In the genomic region with DNA sequence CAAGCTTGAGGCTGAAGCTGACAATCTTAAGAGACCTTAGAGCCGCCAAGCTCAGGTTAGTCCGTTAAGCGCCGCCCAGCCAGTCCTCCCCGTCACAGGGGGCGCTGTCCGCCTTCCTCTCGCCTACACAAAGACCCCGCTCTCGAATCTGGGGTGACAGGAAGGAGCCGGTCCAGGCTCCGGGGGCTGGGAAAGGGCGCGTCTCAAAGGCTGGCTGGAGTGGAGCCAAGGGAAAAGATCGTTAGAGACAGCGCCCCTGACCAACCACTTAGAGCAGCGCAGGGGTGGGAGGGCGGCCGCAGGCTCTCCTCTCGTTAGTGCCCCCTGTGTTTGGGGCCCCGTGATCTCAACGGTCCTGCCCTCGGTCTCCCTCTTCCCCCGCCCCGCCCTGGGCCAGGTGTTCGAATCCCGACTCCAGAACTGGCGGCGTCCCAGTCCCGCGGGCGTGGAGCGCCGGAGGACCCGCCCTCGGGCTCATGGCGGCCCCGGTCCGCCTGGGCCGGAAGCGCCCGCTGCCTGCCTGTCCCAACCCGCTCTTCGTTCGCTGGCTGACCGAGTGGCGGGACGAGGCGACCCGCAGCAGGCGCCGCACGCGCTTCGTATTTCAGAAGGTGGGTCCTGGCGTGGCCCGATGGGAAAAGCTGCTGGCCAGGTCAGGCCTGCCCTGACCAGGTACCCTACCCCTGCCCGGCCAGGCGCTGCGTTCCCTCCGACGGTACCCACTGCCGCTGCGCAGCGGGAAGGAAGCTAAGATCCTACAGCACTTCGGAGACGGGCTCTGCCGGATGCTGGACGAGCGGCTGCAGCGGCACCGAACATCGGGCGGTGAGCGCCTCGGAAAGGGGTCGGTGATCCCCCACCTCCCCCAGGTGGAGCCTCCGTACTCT, we compare ENCODE assay signal across 1 cellular context.
A peak's percentile ranks its signal among the peaks of the same experiment; 100 is the strongest.
TF ChIP-seq lines count a peak whose summit lies in the region.

A gene with protein sequence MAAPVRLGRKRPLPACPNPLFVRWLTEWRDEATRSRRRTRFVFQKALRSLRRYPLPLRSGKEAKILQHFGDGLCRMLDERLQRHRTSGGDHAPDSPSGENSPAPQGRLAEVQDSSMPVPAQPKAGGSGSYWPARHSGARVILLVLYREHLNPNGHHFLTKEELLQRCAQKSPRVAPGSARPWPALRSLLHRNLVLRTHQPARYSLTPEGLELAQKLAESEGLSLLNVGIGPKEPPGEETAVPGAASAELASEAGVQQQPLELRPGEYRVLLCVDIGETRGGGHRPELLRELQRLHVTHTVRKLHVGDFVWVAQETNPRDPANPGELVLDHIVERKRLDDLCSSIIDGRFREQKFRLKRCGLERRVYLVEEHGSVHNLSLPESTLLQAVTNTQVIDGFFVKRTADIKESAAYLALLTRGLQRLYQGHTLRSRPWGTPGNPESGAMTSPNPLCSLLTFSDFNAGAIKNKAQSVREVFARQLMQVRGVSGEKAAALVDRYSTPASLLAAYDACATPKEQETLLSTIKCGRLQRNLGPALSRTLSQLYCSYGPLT (plus strand): TSS at position 156 of the 887 bp plus-strand sequence. CDS start 321 bp downstream, at position 477.

TF ChIP-seq in HepG2, 621 proteins besides CTCF, POLR2A, EP300 and RAD21 (continued from another document and continues in another):
- TF ChIP-seq, protein P1, sequence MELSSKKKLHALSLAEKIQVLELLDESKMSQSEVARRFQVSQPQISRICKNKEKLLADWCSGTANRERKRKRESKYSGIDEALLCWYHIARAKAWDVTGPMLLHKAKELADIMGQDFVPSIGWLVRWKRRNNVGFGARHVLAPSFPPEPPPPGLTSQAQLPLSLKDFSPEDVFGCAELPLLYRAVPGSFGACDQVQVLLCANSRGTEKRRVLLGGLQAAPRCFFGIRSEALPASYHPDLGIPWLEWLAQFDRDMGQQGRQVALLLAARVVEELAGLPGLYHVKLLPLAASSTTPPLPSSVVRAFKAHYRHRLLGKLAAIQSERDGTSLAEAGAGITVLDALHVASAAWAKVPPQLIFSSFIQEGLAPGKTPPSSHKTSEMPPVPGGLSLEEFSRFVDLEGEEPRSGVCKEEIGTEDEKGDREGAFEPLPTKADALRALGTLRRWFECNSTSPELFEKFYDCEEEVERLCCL (CRISPR knock-in tag; IDR thresholded peaks at IDR 0.05; ENCODE audit: borderline replicate concordance): no peak
- TF ChIP-seq XRCC5 (optimal IDR thresholded peaks at IDR 0.05; ENCODE audit: low read length) (peak; percentile 95), KLF15 (CRISPR knock-in tag; IDR thresholded peaks at IDR 0.05; ENCODE audit: borderline replicate concordance) (peak; percentile 24; the same call in 1 of the 2 replicates), ZNF891 (CRISPR knock-in tag; IDR thresholded peaks at IDR 0.05) (no peak), PTBP1 (IDR thresholded peaks at IDR 0.05; ENCODE audit: low read depth, low read length, poor library complexity, severe bottlenecking) (no peak), ERF (CRISPR knock-in tag; IDR thresholded peaks at IDR 0.05) (peak; percentile 85; the same call in 1 of the 2 replicates), PHB2 (IDR thresholded peaks at IDR 0.05; ENCODE audit: partially characterized antibody) (no peak), HOXA9 (CRISPR knock-in tag; IDR thresholded peaks at IDR 0.05; ENCODE audit: borderline replicate concordance) (peak; percentile 80; the same call in 1 of the 2 replicates), GTF3A (CRISPR knock-in tag; conservative IDR thresholded peaks at IDR 0.05) (no peak), RBM22 (optimal IDR thresholded peaks at IDR 0.05; ENCODE audit: low read length) (no peak), JDP2 (CRISPR knock-in tag; IDR thresholded peaks at IDR 0.05; ENCODE audit: borderline replicate concordance) (no peak), LCORL (IDR thresholded peaks at IDR 0.05) (no peak), LCORL (CRISPR knock-in tag; IDR thresholded peaks at IDR 0.05) (peak; percentile 65), KLF13 (CRISPR knock-in tag; IDR thresholded peaks at IDR 0.05) (no peak), ZNF510 (CRISPR knock-in tag; IDR thresholded peaks at IDR 0.05; ENCODE audit: low read depth) (no peak), SRY (CRISPR knock-in tag; IDR thresholded peaks at IDR 0.05) (peak; percentile 76; the same call in 1 of the 2 replicates), PHF8 (CRISPR knock-in tag; IDR thresholded peaks at IDR 0.05) (peak; percentile 68), CEBPB (IDR thresholded peaks at IDR 0.05; ENCODE audit: borderline replicate concordance, low read depth, low read length) (no peak), SAP130 (CRISPR knock-in tag; IDR thresholded peaks at IDR 0.05; ENCODE audit: low read depth) (peak; percentile 92), ZNF790 (CRISPR knock-in tag; IDR thresholded peaks at IDR 0.05; ENCODE audit: borderline replicate concordance) (peak; percentile 86; the same call in 1 of the 2 replicates), GFI1 (CRISPR knock-in tag; IDR thresholded peaks at IDR 0.05; ENCODE audit: borderline replicate concordance) (0 out of 2 replicates have a peak, but pooled peaks have one; percentile 62), ZNF713 (CRISPR knock-in tag; IDR thresholded peaks at IDR 0.05) (no peak), ZNF430 (CRISPR knock-in tag; IDR thresholded peaks at IDR 0.05) (peak; percentile 62; the same call in 1 of the 2 replicates), TEAD2 (CRISPR knock-in tag; IDR thresholded peaks at IDR 0.05) (no peak)
- TF ChIP-seq, protein P2, sequence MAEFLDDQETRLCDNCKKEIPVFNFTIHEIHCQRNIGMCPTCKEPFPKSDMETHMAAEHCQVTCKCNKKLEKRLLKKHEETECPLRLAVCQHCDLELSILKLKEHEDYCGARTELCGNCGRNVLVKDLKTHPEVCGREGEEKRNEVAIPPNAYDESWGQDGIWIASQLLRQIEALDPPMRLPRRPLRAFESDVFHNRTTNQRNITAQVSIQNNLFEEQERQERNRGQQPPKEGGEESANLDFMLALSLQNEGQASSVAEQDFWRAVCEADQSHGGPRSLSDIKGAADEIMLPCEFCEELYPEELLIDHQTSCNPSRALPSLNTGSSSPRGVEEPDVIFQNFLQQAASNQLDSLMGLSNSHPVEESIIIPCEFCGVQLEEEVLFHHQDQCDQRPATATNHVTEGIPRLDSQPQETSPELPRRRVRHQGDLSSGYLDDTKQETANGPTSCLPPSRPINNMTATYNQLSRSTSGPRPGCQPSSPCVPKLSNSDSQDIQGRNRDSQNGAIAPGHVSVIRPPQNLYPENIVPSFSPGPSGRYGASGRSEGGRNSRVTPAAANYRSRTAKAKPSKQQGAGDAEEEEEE (CRISPR knock-in tag; IDR thresholded peaks at IDR 0.05; ENCODE audit: borderline replicate concordance): 0 out of 2 replicates have a peak, but pooled peaks have one; percentile 21
- TF ChIP-seq, protein P3, sequence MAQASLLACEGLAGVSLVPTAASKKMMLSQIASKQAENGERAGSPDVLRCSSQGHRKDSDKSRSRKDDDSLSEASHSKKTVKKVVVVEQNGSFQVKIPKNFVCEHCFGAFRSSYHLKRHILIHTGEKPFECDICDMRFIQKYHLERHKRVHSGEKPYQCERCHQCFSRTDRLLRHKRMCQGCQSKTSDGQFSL (CRISPR knock-in tag; IDR thresholded peaks at IDR 0.05): no peak
- TF ChIP-seq, protein P4, sequence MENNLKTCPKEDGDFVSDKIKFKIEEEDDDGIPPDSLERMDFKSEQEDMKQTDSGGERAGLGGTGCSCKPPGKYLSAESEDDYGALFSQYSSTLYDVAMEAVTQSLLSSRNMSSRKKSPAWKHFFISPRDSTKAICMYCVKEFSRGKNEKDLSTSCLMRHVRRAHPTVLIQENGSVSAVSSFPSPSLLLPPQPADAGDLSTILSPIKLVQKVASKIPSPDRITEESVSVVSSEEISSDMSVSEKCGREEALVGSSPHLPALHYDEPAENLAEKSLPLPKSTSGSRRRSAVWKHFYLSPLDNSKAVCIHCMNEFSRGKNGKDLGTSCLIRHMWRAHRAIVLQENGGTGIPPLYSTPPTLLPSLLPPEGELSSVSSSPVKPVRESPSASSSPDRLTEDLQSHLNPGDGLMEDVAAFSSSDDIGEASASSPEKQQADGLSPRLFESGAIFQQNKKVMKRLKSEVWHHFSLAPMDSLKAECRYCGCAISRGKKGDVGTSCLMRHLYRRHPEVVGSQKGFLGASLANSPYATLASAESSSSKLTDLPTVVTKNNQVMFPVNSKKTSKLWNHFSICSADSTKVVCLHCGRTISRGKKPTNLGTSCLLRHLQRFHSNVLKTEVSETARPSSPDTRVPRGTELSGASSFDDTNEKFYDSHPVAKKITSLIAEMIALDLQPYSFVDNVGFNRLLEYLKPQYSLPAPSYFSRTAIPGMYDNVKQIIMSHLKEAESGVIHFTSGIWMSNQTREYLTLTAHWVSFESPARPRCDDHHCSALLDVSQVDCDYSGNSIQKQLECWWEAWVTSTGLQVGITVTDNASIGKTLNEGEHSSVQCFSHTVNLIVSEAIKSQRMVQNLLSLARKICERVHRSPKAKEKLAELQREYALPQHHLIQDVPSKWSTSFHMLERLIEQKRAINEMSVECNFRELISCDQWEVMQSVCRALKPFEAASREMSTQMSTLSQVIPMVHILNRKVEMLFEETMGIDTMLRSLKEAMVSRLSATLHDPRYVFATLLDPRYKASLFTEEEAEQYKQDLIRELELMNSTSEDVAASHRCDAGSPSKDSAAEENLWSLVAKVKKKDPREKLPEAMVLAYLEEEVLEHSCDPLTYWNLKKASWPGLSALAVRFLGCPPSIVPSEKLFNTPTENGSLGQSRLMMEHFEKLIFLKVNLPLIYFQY (CRISPR knock-in tag; IDR thresholded peaks at IDR 0.05; ENCODE audit: borderline replicate concordance): 0 out of 2 replicates have a peak, but pooled peaks have one; percentile 24
- TF ChIP-seq, protein P5, sequence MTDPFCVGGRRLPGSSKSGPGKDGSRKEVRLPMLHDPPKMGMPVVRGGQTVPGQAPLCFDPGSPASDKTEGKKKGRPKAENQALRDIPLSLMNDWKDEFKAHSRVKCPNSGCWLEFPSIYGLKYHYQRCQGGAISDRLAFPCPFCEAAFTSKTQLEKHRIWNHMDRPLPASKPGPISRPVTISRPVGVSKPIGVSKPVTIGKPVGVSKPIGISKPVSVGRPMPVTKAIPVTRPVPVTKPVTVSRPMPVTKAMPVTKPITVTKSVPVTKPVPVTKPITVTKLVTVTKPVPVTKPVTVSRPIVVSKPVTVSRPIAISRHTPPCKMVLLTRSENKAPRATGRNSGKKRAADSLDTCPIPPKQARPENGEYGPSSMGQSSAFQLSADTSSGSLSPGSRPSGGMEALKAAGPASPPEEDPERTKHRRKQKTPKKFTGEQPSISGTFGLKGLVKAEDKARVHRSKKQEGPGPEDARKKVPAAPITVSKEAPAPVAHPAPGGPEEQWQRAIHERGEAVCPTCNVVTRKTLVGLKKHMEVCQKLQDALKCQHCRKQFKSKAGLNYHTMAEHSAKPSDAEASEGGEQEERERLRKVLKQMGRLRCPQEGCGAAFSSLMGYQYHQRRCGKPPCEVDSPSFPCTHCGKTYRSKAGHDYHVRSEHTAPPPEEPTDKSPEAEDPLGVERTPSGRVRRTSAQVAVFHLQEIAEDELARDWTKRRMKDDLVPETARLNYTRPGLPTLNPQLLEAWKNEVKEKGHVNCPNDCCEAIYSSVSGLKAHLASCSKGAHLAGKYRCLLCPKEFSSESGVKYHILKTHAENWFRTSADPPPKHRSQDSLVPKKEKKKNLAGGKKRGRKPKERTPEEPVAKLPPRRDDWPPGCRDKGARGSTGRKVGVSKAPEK (CRISPR knock-in tag; IDR thresholded peaks at IDR 0.05; ENCODE audit: borderline replicate concordance): no peak
- TF ChIP-seq, protein P6, sequence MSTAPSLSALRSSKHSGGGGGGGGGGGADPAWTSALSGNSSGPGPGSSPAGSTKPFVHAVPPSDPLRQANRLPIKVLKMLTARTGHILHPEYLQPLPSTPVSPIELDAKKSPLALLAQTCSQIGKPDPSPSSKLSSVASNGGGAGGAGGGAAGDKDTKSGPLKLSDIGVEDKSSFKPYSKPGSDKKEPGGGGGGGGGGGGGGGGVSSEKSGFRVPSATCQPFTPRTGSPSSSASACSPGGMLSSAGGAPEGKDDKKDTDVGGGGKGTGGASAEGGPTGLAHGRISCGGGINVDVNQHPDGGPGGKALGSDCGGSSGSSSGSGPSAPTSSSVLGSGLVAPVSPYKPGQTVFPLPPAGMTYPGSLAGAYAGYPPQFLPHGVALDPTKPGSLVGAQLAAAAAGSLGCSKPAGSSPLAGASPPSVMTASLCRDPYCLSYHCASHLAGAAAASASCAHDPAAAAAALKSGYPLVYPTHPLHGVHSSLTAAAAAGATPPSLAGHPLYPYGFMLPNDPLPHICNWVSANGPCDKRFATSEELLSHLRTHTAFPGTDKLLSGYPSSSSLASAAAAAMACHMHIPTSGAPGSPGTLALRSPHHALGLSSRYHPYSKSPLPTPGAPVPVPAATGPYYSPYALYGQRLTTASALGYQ (CRISPR knock-in tag; IDR thresholded peaks at IDR 0.05): peak; percentile 31
- TF ChIP-seq, protein P7, sequence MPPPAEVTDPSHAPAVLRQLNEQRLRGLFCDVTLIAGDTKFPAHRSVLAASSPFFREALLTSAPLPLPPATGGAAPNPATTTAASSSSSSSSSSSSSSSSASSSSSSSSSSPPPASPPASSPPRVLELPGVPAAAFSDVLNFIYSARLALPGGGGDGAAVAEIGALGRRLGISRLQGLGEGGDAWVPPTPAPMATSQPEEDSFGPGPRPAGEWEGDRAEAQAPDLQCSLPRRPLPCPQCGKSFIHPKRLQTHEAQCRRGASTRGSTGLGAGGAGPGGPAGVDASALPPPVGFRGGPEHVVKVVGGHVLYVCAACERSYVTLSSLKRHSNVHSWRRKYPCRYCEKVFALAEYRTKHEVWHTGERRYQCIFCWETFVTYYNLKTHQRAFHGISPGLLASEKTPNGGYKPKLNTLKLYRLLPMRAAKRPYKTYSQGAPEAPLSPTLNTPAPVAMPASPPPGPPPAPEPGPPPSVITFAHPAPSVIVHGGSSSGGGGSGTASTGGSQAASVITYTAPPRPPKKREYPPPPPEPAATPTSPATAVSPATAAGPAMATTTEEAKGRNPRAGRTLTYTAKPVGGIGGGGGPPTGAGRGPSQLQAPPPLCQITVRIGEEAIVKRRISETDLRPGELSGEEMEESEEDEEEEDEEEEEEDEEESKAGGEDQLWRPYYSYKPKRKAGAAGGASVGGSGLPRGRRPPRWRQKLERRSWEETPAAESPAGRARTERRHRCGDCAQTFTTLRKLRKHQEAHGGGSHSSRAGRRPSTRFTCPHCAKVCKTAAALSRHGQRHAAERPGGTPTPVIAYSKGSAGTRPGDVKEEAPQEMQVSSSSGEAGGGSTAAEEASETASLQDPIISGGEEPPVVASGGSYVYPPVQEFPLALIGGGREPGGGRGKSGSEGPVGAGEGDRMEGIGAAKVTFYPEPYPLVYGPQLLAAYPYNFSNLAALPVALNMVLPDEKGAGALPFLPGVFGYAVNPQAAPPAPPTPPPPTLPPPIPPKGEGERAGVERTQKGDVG (CRISPR knock-in tag; IDR thresholded peaks at IDR 0.05; ENCODE audit: borderline replicate concordance): no peak
- TF ChIP-seq, protein P8, sequence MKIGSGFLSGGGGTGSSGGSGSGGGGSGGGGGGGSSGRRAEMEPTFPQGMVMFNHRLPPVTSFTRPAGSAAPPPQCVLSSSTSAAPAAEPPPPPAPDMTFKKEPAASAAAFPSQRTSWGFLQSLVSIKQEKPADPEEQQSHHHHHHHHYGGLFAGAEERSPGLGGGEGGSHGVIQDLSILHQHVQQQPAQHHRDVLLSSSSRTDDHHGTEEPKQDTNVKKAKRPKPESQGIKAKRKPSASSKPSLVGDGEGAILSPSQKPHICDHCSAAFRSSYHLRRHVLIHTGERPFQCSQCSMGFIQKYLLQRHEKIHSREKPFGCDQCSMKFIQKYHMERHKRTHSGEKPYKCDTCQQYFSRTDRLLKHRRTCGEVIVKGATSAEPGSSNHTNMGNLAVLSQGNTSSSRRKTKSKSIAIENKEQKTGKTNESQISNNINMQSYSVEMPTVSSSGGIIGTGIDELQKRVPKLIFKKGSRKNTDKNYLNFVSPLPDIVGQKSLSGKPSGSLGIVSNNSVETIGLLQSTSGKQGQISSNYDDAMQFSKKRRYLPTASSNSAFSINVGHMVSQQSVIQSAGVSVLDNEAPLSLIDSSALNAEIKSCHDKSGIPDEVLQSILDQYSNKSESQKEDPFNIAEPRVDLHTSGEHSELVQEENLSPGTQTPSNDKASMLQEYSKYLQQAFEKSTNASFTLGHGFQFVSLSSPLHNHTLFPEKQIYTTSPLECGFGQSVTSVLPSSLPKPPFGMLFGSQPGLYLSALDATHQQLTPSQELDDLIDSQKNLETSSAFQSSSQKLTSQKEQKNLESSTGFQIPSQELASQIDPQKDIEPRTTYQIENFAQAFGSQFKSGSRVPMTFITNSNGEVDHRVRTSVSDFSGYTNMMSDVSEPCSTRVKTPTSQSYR (CRISPR knock-in tag; IDR thresholded peaks at IDR 0.05; ENCODE audit: borderline replicate concordance): no peak
